Comparison of ENCODE assay signal across 36 cellular contexts in the genomic region with DNA sequence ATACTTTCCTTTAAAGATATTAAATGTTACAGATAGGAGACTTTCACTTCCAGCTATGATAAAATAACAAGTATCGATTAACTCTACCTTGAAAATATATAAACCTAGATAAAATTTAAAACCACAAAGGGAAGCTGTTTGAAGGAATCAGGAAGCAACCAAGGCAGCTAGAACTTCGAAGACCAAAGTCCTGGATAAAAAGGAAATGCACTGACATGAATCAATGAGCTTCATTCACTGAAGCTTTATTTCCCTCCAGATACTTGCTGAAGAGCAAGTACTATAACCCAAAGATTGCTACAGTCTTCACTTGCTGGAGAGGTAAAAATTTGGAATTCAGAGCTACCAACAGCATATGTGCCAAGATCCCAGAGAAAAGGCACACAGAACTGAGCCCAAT.
"Had no signal": no experiment of that assay in that cellular context is flagged by ENCODE, and none has a peak within 500 bp of the region (broad histone marks: within the 10 kb centered on the region; RNA-seq: fewer than 3 reads in every experiment).

No MANE protein-coding gene starts in this region.

- H3K36me3 ChIP-seq: brain microvascular endothelial cell, MG63 had no signal

- DNase-seq: activated B cell treated with CpG ODN at 0.5 μM for 24 hours; activated CD4-positive, alpha-beta T cell treated with anti-CD3 and anti-CD28 coated beads for 1 hour; activated CD4-positive, alpha-beta T cell treated with anti-CD3 and anti-CD28 coated beads, Interleukin-2, amount 10 ng/mL, durations not matched to agents 24 days and 14 days; activated CD4-positive, alpha-beta T cell treated with anti-CD3 and anti-CD28 coated beads, Interleukin-2, amount 50 U/mL, for 4 hours; activated CD8-positive, alpha-beta T cell treated with anti-CD3 and anti-CD28 coated beads for 36 hours; activated effector memory CD4-positive, alpha-beta T cell treated with anti-CD3 and anti-CD28 coated beads, Interleukin-2, amount 50 U/mL, for 16 hours; activated naive CD4-positive, alpha-beta T cell; activated naive CD4-positive, alpha-beta T cell treated with anti-CD3 and anti-CD28 coated beads, Interleukin-2, amount 50 U/mL, for 16 hours; activated naive CD8-positive, alpha-beta T cell treated with anti-CD3 and anti-CD28 coated beads for 36 hours; activated T-cell treated with anti-CD3 and anti-CD28 coated beads, Interleukin-2, amount 50 U/mL, for 1 hour; activated T-cell treated with anti-CD3 and anti-CD28 coated beads, Interleukin-2, amount 50 U/mL, for 72 hours; amniotic stem cell; aorta; brain microvascular endothelial cell; KG1; MG63; NCI-H1048; NCI-H1105 treated with DMSO at 0.1 percent for 48 hours; NCI-H1436 treated with DMSO at 0.1 percent for 48 hours; NCI-H1694 treated with DMSO at 0.1 percent for 48 hours; NCI-H2029; NCI-H345; NCI-H524 treated with DMSO at 0.1 percent for 48 hours; NCI-H748 treated with DMSO at 0.1 percent for 48 hours; NK-92 treated with Interleukin-12 subunit alpha and Interleukin-12 subunit beta, amount 100 ng/mL, for 24 hours; PC-9; SIG-M5; T-cell; T-helper 2 cell; T-helper 9 cell had no signal

- H3K27me3 ChIP-seq: brain microvascular endothelial cell, MG63 had no signal

- FAIRE-seq: RCC 7860 had no signal

- H3K4me3 ChIP-seq: MG63, PC-9 had no signal

- ATAC-seq: activated CD8-positive, alpha-beta T cell treated with anti-CD3 and anti-CD28 coated beads for 36 hours; activated T-cell treated with anti-CD3 and anti-CD28 coated beads, Interleukin-2, amount 50 U/mL, for 72 hours; activated T-helper 17 cell treated with anti-CD3 and anti-CD28 coated beads, Interleukin-2, amount 50 U/mL, for 72 hours; Right ventricle myocardium inferior; SK-N-SH treated with all-trans-retinoic acid at 6 μM for 48 hours; T-cell had no signal

- H3K4me2 ChIP-seq: PC-9 had no signal

- H3K27ac ChIP-seq: brain microvascular endothelial cell, PC-9, RWPE1, VCaP had no signal

- H2AFZ ChIP-seq: PC-9 had no signal

- H3K9me3 ChIP-seq: MG63 had no signal
